9 cellular contexts compared by ENCODE assay signal in genomic region chr12:4909734-4910501, GRCh38. TPM values are rescaled to one million over a fixed set of nuclear protein-coding genes. Genes with fewer than 3 reads are reported as not detected.
DNase-seq lines count a peak whose midpoint lies in the region; ATAC-seq and TF ChIP-seq lines count a peak whose summit lies in the region.
"Had no signal": no experiment of that assay in that cellular context is flagged by ENCODE, and none has a peak within 500 bp of the region (broad histone marks: within the 10 kb centered on the region; RNA-seq: fewer than 3 reads in every experiment).

Gene KCNA1, plus strand, starts transcription at chr12:4909905. Its CDS starts 1,474 bp downstream, at chr12:4911379.

- peak; percentile 61 for ATAC-seq in SK-N-SH treated with all-trans-retinoic acid at 6 μM for 48 hours
- no peak for ATAC-seq in GM18867 (IDR thresholded peaks at IDR 0.05; ENCODE audit: unreplicated experiment)
- ATAC-seq in GM21576 (IDR thresholded peaks at IDR 0.05; ENCODE audit: unreplicated experiment): no peak
- ATAC-seq: A549 had no signal

- H3K79me2 ChIP-seq in fibroblast of lung (ENCODE audit: control insufficient read depth, insufficient read depth, low read length): no peaks in the 10 kb centered on the region

- H3K27me3 ChIP-seq in fibroblast of lung (ENCODE audit: control insufficient read depth, insufficient read depth, low read length) (peaks cover 31% of the 10 kb centered on the region), neuron (ENCODE audit: insufficient read depth, low read length) (peaks cover 70% of the 10 kb centered on the region)

- DNase-seq in DMS79 treated with DMSO at 0.1 percent for 48 hours (lab: John Stamatoyannopoulos, UW) (peak; percentile 13), DMS79 (lab: John Stamatoyannopoulos, UW) (no peak), fibroblast of lung (ENCODE audit: low read depth in 2 of 2) (peak; percentile 14 to 38), hippocampal formation (lab: John Stamatoyannopoulos, UW) (no peak)

- H2AFZ ChIP-seq in fibroblast of lung (ENCODE audit: low read length) (no peak within 1 kb of the TSS), neuron (ENCODE audit: low read depth, low read length) (peak within 1 kb of the TSS; percentile 48)

- peak within 1 kb of the TSS; percentile 35 for H3K4me2 ChIP-seq in fibroblast of lung (ENCODE audit: extremely low read depth, insufficient read depth, low read length)
- H3K4me2 ChIP-seq: A549 had no signal

- TF ChIP-seq CTCF in fibroblast of lung (conservative IDR thresholded peaks at IDR 0.05 in 1 of 2, IDR thresholded peaks at IDR 0.05 in 1 of 2; ENCODE audit: low read depth in 1 of 2, low read length in 2 of 2): no peak

- H4K20me1 ChIP-seq in fibroblast of lung (ENCODE audit: control insufficient read depth, extremely low read depth, insufficient read depth, low read length): no peaks in the 10 kb centered on the region

- H3K9ac ChIP-seq in fibroblast of lung (ENCODE audit: insufficient read depth, low read length): no peak within 1 kb of the TSS

- H3K27ac ChIP-seq in fibroblast of lung (ENCODE audit: insufficient read depth, low read length): no peak within 1 kb of the TSS
- H3K27ac ChIP-seq: A549 had no signal

- H3K9me3 ChIP-seq in fibroblast of lung (ENCODE audit: control insufficient read depth, insufficient read depth, low read depth, low read length): no peaks in the 10 kb centered on the region
- peaks cover 11% of the 10 kb centered on the region for H3K9me3 ChIP-seq in neuron (ENCODE audit: low read length)
- H3K9me3 ChIP-seq: A549 had no signal

- H3K4me3 ChIP-seq in fibroblast of lung (replicated peaks in 1 of 4; ENCODE audit: control extremely low read depth in 1 of 4, insufficient read depth in 1 of 4, low read depth in 3 of 4, low read length in 4 of 4) (peak within 1 kb of the TSS in 3 of 4 experiments; percentile 21 to 46 (median 42)), neuron (ENCODE audit: low read length) (peak within 1 kb of the TSS; percentile 23)
- H3K4me3 ChIP-seq: A549 had no signal

- H3K4me1 ChIP-seq in fibroblast of lung (ENCODE audit: control insufficient read depth, extremely low read depth, insufficient read depth, low read length): no peaks in the 10 kb centered on the region
- peaks cover 21% of the 10 kb centered on the region for H3K4me1 ChIP-seq in neuron (ENCODE audit: insufficient read depth, low read length)
- H3K4me1 ChIP-seq: A549 had no signal

- H3K36me3 ChIP-seq in fibroblast of lung (ENCODE audit: control insufficient read depth, insufficient read depth, low read length) (no peaks in the 10 kb centered on the region), neuron (ENCODE audit: insufficient read depth, low read length) (no peaks in the 10 kb centered on the region)

TF ChIP-seq in SK-N-SH treated with all-trans-retinoic acid at 6 μM for 48 hours, 23 proteins besides CTCF, POLR2A, EP300 and RAD21:
- no peak for TF ChIP-seq TCF4 (CRISPR knock-in tag; IDR thresholded peaks at IDR 0.05; ENCODE audit: borderline replicate concordance)
- TF ChIP-seq CREB5 (CRISPR knock-in tag; IDR thresholded peaks at IDR 0.05; ENCODE audit: low read depth): no peak
- no peak for TF ChIP-seq ZNF565 (CRISPR knock-in tag; conservative IDR thresholded peaks at IDR 0.05; ENCODE audit: low read depth)

RNA-seq across cellular contexts. Expression of gene KCNA1, which starts in this region (rescaled TPM):
- total RNA-seq in fibroblast of lung: under 0.01 TPM in 1 of 2 replicates, not detected in the other
- not detected in 2 replicates for polyA plus RNA-seq in fibroblast of lung
- polyA plus RNA-seq in fibroblast of lung (2012): not detected in 2 replicates
- polyA minus RNA-seq in fibroblast of lung (ENCODE audit: low replicate concordance): not detected in 2 replicates
- polyA plus RNA-seq: A549 had no signal

Comparison
In these comparisons a context has a peak if more than half of its experiments do, and no peak if none do; other contexts are left out.
1. Peak in DNase-seq, H3K4me3 ChIP-seq and H3K4me2 ChIP-seq in fibroblast of lung; RNA of the gene not detected or under 1 TPM.